ENCODE assay signal across 23 cellular contexts in the genomic region with DNA sequence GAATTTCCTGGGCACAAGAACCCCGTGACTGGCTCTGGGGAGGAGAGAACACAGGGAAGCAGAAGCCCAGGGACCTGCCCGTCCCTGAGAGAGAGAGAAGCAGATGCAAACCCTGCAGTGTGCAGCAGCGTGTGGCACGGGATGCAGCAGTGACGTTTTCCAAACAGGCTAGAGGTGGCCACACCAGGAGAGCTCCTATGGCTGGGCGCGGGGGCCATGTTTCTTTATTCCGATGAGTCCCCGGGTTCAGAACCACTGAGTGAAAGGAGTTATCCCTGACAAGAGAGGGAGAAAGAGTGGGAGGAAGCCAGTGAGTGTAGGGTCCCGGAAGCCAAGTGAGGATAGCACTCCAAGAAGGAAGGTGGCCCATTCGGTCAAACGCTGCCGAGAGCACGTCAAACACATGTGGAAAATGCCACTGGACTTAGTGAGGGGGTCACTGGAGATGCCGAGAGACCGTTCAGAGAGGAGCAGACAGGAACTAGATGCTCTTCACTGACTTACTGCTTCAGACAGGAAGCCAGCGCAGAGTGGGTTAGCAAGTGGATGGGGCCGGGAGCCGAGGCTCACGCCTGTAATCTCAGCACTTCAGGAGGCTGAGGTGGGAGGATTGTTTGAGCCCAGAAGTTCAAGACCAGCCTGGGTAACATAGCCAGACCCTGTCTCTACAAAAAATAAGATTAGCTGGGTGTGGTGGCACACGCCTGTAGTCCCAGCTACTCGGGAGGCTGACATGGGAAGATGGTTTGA.
"Had no signal": no experiment of that assay in that cellular context is flagged by ENCODE, and none has a peak within 500 bp of the region (broad histone marks: within the 10 kb centered on the region; RNA-seq: fewer than 3 reads in every experiment).

No MANE protein-coding gene starts in this region.

- H3K27me3 Mint-ChIP-seq: activated T-helper 17 cell treated with anti-CD3 and anti-CD28 coated beads, Interleukin-2, amount 50 U/mL, for 72 hours; naive thymus-derived CD8-positive, alpha-beta T cell; stimulated activated memory B cell treated with anti-CD40 and anti-IgM and Interleukin-4, amounts not matched to agents 10 μg/mL and 1 μg/mL and 100 μg/mL, for 72 hours; stimulated activated naive CD8-positive, alpha-beta T cell treated with anti-CD3 and anti-CD28 coated beads, Interleukin-15, amount 100 ng/mL, for 72 hours had no signal

- H3K4me1 Mint-ChIP-seq: activated T-helper 17 cell treated with anti-CD3 and anti-CD28 coated beads, Interleukin-2, amount 50 U/mL, for 72 hours; stimulated activated memory B cell treated with anti-CD40 and anti-IgM and Interleukin-4, amounts not matched to agents 10 μg/mL and 1 μg/mL and 100 μg/mL, for 72 hours; stimulated activated naive CD8-positive, alpha-beta T cell treated with anti-CD3 and anti-CD28 coated beads, Interleukin-15, amount 100 ng/mL, for 72 hours had no signal

- H3K9me3 Mint-ChIP-seq: activated naive CD4-positive, alpha-beta T cell treated with anti-CD3 and anti-CD28 coated beads, Interleukin-2, amount 50 U/mL, for 72 hours; activated T-cell treated with anti-CD3 and anti-CD28 coated beads, Interleukin-2, amount 50 U/mL, for 4 hours; activated T-helper 17 cell treated with anti-CD3 and anti-CD28 coated beads, Interleukin-2, amount 50 U/mL, for 72 hours; naive thymus-derived CD8-positive, alpha-beta T cell; stimulated activated memory B cell treated with anti-CD40 and anti-IgM and Interleukin-4, amounts not matched to agents 10 μg/mL and 1 μg/mL and 100 μg/mL, for 72 hours; stimulated activated naive CD8-positive, alpha-beta T cell treated with anti-CD3 and anti-CD28 coated beads, Interleukin-15, amount 100 ng/mL, for 72 hours had no signal

- DNase-seq: activated CD4-positive, alpha-beta T cell treated with anti-CD3 and anti-CD28 coated beads for 4 hours; activated CD4-positive, alpha-beta T cell treated with anti-CD3 and anti-CD28 coated beads, Interleukin-2, amount 50 U/mL, for 4 hours; activated naive CD4-positive, alpha-beta T cell; activated T-cell treated with anti-CD3 and anti-CD28 coated beads, Interleukin-2, amount 50 U/mL, for 4 hours; central memory CD4-positive, alpha-beta T cell; dermis blood vessel endothelial cell; effector CD8-positive, alpha-beta T cell; erythroblast; gastrocnemius medialis; glutamatergic neuron; left cardiac atrium; mammary epithelial cell; naive thymus-derived CD8-positive, alpha-beta T cell; pancreas; psoas muscle; stimulated activated CD4-positive, alpha-beta T cell treated with anti-CD3 and anti-CD28 coated beads, Interleukin-1b, Interleukin-23, amount 100 ng/mL, for 48 hours; stimulated activated CD4-positive, alpha-beta T cell treated with anti-CD3 and anti-CD28 coated beads, Interleukin-4, amount 100 ng/mL, for 4 hours; stimulated activated CD8-positive, alpha-beta memory T cell treated with anti-CD3 and anti-CD28 coated beads, Interleukin-4, amount 100 ng/mL, for 48 hours; stimulated activated naive CD8-positive, alpha-beta T cell treated with anti-CD3 and anti-CD28 coated beads, Interleukin-15, amount 100 ng/mL, for 72 hours; thyroid gland had no signal

- H3K36me3 Mint-ChIP-seq: activated naive CD4-positive, alpha-beta T cell treated with anti-CD3 and anti-CD28 coated beads, Interleukin-2, amount 50 U/mL, for 72 hours; naive thymus-derived CD8-positive, alpha-beta T cell; stimulated activated memory B cell treated with anti-CD40 and anti-IgM and Interleukin-4, amounts not matched to agents 10 μg/mL and 1 μg/mL and 100 μg/mL, for 72 hours had no signal

- H3K4me3 Mint-ChIP-seq: activated T-cell treated with anti-CD3 and anti-CD28 coated beads, Interleukin-2, amount 50 U/mL, for 4 hours; activated T-helper 17 cell treated with anti-CD3 and anti-CD28 coated beads, Interleukin-2, amount 50 U/mL, for 72 hours; naive thymus-derived CD8-positive, alpha-beta T cell; stimulated activated memory B cell treated with anti-CD40 and anti-IgM and Interleukin-4, amounts not matched to agents 10 μg/mL and 1 μg/mL and 100 μg/mL, for 72 hours; stimulated activated naive CD8-positive, alpha-beta T cell treated with anti-CD3 and anti-CD28 coated beads, Interleukin-15, amount 100 ng/mL, for 72 hours had no signal

- H3K27ac Mint-ChIP-seq: activated T-helper 17 cell treated with anti-CD3 and anti-CD28 coated beads, Interleukin-2, amount 50 U/mL, for 72 hours; stimulated activated memory B cell treated with anti-CD40 and anti-IgM and Interleukin-4, amounts not matched to agents 10 μg/mL and 1 μg/mL and 100 μg/mL, for 72 hours had no signal

- ATAC-seq: activated naive CD4-positive, alpha-beta T cell treated with anti-CD3 and anti-CD28 coated beads, Interleukin-2, amount 50 U/mL, for 72 hours; activated T-cell treated with anti-CD3 and anti-CD28 coated beads, Interleukin-2, amount 50 U/mL, for 4 hours; activated T-helper 17 cell treated with anti-CD3 and anti-CD28 coated beads, Interleukin-2, amount 50 U/mL, for 72 hours; gastrocnemius medialis; left cardiac atrium; naive thymus-derived CD8-positive, alpha-beta T cell; pancreas; psoas muscle; stimulated activated memory B cell treated with anti-CD40 and anti-IgM and Interleukin-4, amounts not matched to agents 10 μg/mL and 1 μg/mL and 100 μg/mL, for 72 hours; stimulated activated naive CD8-positive, alpha-beta T cell treated with anti-CD3 and anti-CD28 coated beads, Interleukin-15, amount 100 ng/mL, for 72 hours had no signal
